8 cellular contexts compared by ENCODE assay signal in genomic region chr3:113495035-113495434, GRCh38. TPM values are rescaled to one million over a fixed set of nuclear protein-coding genes. Genes with fewer than 3 reads are reported as not detected.
DNase-seq lines count a peak whose midpoint lies in the region; ATAC-seq and TF ChIP-seq lines count a peak whose summit lies in the region.

No MANE protein-coding gene starts in this region.

- H3K36me3 Mint-ChIP-seq in neural crest cell (ENCODE audit: low read depth) = peaks cover 12% of the 10 kb centered on the region

- ATAC-seq in RWPE2 (ENCODE audit: low read depth) (peak; percentile 51; the same call in 2 of the 3 replicates), HG02981 (IDR thresholded peaks at IDR 0.05; ENCODE audit: unreplicated experiment) (no peak), HG02885 (IDR thresholded peaks at IDR 0.05; ENCODE audit: poor library complexity, unreplicated experiment) (no peak)

- no peaks in the 10 kb centered on the region for H3K9me3 Mint-ChIP-seq in neural crest cell

- H3K4me3 Mint-ChIP-seq in neural crest cell = no peak overlapping the region

- H3K27ac Mint-ChIP-seq in neural crest cell (ENCODE audit: unreplicated experiment) = no peak overlapping the region

- no peaks in the 10 kb centered on the region for H3K4me1 Mint-ChIP-seq in neural crest cell

- H3K27ac ChIP-seq in RWPE2 (ENCODE audit: poor library complexity, severe bottlenecking) = no peak overlapping the region
- no peak overlapping the region for H3K27ac ChIP-seq in effector memory CD4-positive, alpha-beta T cell (ENCODE audit: insufficient read depth, low read length, poor library complexity, severe bottlenecking)

- peaks cover 9% of the 10 kb centered on the region for H3K4me1 ChIP-seq in RWPE2 (ENCODE audit: insufficient read depth, poor library complexity, severe bottlenecking)
- no peaks in the 10 kb centered on the region for H3K4me1 ChIP-seq in effector memory CD4-positive, alpha-beta T cell (ENCODE audit: control insufficient read depth, insufficient read depth, low read length, poor library complexity, severe bottlenecking)

- no peaks in the 10 kb centered on the region for H3K27me3 ChIP-seq in RWPE2 (ENCODE audit: insufficient read depth, poor library complexity, severe bottlenecking)
- no peaks in the 10 kb centered on the region for H3K27me3 ChIP-seq in effector memory CD4-positive, alpha-beta T cell (replicated peaks; ENCODE audit: control insufficient read depth, insufficient read depth, low read length, poor library complexity, severe bottlenecking)

- DNase-seq in NCI-H146 (lab: John Stamatoyannopoulos, UW) = peak; percentile 16
- no peak for DNase-seq in NCI-H146 treated with DMSO at 0.1 percent for 48 hours (lab: John Stamatoyannopoulos, UW; ENCODE audit: unreplicated experiment)
- peak; percentile 17 for DNase-seq in HCEC 1CT
- no peak for DNase-seq in RWPE2 (ENCODE audit: low spot score)
- DNase-seq in effector memory CD4-positive, alpha-beta T cell = peak in 2 of 3 donors; percentile 11 to 15
- no peak for DNase-seq in neural crest cell (ENCODE audit: low read depth, low spot score)

- no peaks in the 10 kb centered on the region for H3K9me3 ChIP-seq in RWPE2 (ENCODE audit: severe bottlenecking)
- H3K9me3 ChIP-seq in effector memory CD4-positive, alpha-beta T cell (ENCODE audit: control insufficient read depth, low read length) = no peaks in the 10 kb centered on the region

- no peaks in the 10 kb centered on the region for H3K27me3 Mint-ChIP-seq in neural crest cell (ENCODE audit: low read depth)

- peaks cover 59% of the 10 kb centered on the region for H3K36me3 ChIP-seq in RWPE2 (ENCODE audit: low read depth)
- H3K36me3 ChIP-seq in effector memory CD4-positive, alpha-beta T cell (ENCODE audit: control insufficient read depth, insufficient read depth, low read length) = peaks cover 7% of the 10 kb centered on the region

- H3K4me3 ChIP-seq in RWPE2 (ENCODE audit: severe bottlenecking) = no peak overlapping the region
- H3K4me3 ChIP-seq in effector memory CD4-positive, alpha-beta T cell (ENCODE audit: insufficient read depth, low read depth, low read length, poor library complexity, severe bottlenecking) = no peak overlapping the region

- peak; percentile 32 for TF ChIP-seq CTCF in RWPE2 (IDR thresholded peaks at IDR 0.05; ENCODE audit: poor library complexity, severe bottlenecking)
- peak; percentile 68 for TF ChIP-seq CTCF in neural crest cell (conservative IDR thresholded peaks at IDR 0.05)

RNA-seq across cellular contexts. Expression of gene SPICE1, which starts 19.9 kb away (rescaled TPM):
- total RNA-seq in neural crest cell = 20.6 and 24.3 TPM in 2 replicates

RNA-seq across cellular contexts. Expression of gene SIDT1, which starts 37.3 kb away (rescaled TPM):
- 0.23 and 0.41 TPM in 2 replicates for total RNA-seq in neural crest cell

RNA-seq across cellular contexts. Expression of gene CFAP44, which starts 53.7 kb away (rescaled TPM):
- total RNA-seq in neural crest cell = 10.2 and 11.1 TPM in 2 replicates

Comparison
In these comparisons a context has a peak if more than half of its experiments do, and no peak if none do; other contexts are left out.
1. DNase-seq: peak in NCI-H146 (single experiment), HCEC 1CT (single experiment) and effector memory CD4-positive, alpha-beta T cell (2 of 3); none in NCI-H146 treated with DMSO at 0.1 percent for 48 hours (single experiment), RWPE2 (single experiment) and neural crest cell (single experiment).